Comparison of ENCODE assay signal across 8 cellular contexts in genomic region chr12:102964872-102965271, GRCh38. TPM values are rescaled to one million over a fixed set of nuclear protein-coding genes. Genes with fewer than 3 reads are reported as not detected.
DNase-seq lines count a peak whose midpoint lies in the region; ATAC-seq lines count a peak whose summit lies in the region.

No MANE protein-coding gene starts in this region.

- DNase-seq in NCI-H524 (lab: John Stamatoyannopoulos, UW) (peak; percentile 15 to 61), NCI-H524 treated with DMSO at 0.1 percent for 48 hours (lab: John Stamatoyannopoulos, UW) (no peak), HuH-7.5 (ENCODE audit: low spot score) (peak; percentile 81), renal cortical epithelial cell (ENCODE audit: low read depth) (peak; percentile 4), AG08396 (ENCODE audit: low spot score) (no peak)
- DNase-seq in central memory CD4-positive, alpha-beta T cell = peak; percentile 15

- ATAC-seq in HG03097 (IDR thresholded peaks at IDR 0.05; ENCODE audit: low FRiP score, unreplicated experiment) (no peak), GM21360 (IDR thresholded peaks at IDR 0.05; ENCODE audit: unreplicated experiment) (no peak)

RNA-seq across cellular contexts. Expression of gene ASCL1, which starts 7.4 kb away (rescaled TPM):
- total RNA-seq in renal cortical epithelial cell = not detected in 2 replicates

RNA-seq across cellular contexts. Expression of gene PAH, which starts 47.8 kb away (rescaled TPM):
- total RNA-seq in renal cortical epithelial cell = 0.52 TPM in 1 of 2 replicates, not detected in the other

Comparison
In these comparisons a context has a peak if more than half of its experiments do, and no peak if none do; other contexts are left out.
1. DNase-seq: peak in NCI-H524 (2 of 2), HuH-7.5 (single experiment), central memory CD4-positive, alpha-beta T cell (single experiment) and renal cortical epithelial cell (single experiment); none in NCI-H524 treated with DMSO at 0.1 percent for 48 hours (single experiment) and AG08396 (single experiment).